ENCODE assay signal across 22 cellular contexts in genomic region chr3:143066033-143066432, GRCh38.
"Had no signal": no experiment of that assay in that cellular context is flagged by ENCODE, and none has a peak within 500 bp of the region (broad histone marks: within the 10 kb centered on the region; RNA-seq: fewer than 3 reads in every experiment).

No MANE protein-coding gene starts in this region.

- H3K27ac Mint-ChIP-seq: activated naive CD8-positive, alpha-beta T cell treated with anti-CD3 and anti-CD28 coated beads, Interleukin-2, amount 10 ng/mL, durations not matched to agents 7 days and 5 days; activated T-helper 2 cell treated with anti-CD3 and anti-CD28 coated beads, Interferon-gamma antibody, Interleukin-2, Interleukin-4, amounts not matched to agents 10 μg/mL and 5 μg/mL and 100 μg/mL, durations not matched to agents 14 hours and 24 hours and 36 hours; memory B cell; type B pancreatic cell had no signal

- H3K36me3 Mint-ChIP-seq: naive B cell had no signal

- H3K9me3 ChIP-seq: body of pancreas, mucosa of descending colon, psoas muscle, stomach had no signal

- DNase-seq: activated naive CD4-positive, alpha-beta T cell treated with Interleukin-2 at 50 U/mL for 16 hours; activated naive CD8-positive, alpha-beta T cell treated with anti-CD3 and anti-CD28 coated beads, Interleukin-2, amount 10 ng/mL, durations not matched to agents 7 days and 5 days; amygdala; body of pancreas; dermis blood vessel endothelial cell; effector memory CD4-positive, alpha-beta T cell; foreskin fibroblast; mucosa of descending colon; naive B cell; psoas muscle; right cardiac atrium; small intestine; stimulated activated CD4-positive, alpha-beta T cell treated with anti-CD3 and anti-CD28 coated beads, Interleukin-15, amount 100 ng/mL, for 24 hours; stimulated activated CD4-positive, alpha-beta T cell treated with anti-CD3 and anti-CD28 coated beads, Interleukin-2, amount 100 ng/mL, for 48 hours; stomach; T-helper 1 cell; T-helper 9 cell had no signal

- H3K27me3 ChIP-seq: body of pancreas, hepatocyte, stomach had no signal

- H3K4me3 ChIP-seq: body of pancreas, hepatocyte, mucosa of descending colon, psoas muscle, stomach had no signal

- H3K36me3 ChIP-seq: stomach had no signal

- H3K4me2 ChIP-seq: hepatocyte had no signal

- H3K9me3 Mint-ChIP-seq: activated naive CD8-positive, alpha-beta T cell treated with anti-CD3 and anti-CD28 coated beads, Interleukin-2, amount 10 ng/mL, durations not matched to agents 7 days and 5 days; activated T-helper 2 cell treated with anti-CD3 and anti-CD28 coated beads, Interferon-gamma antibody, Interleukin-2, Interleukin-4, amounts not matched to agents 10 μg/mL and 5 μg/mL and 100 μg/mL, durations not matched to agents 14 hours and 24 hours and 36 hours; memory B cell; naive B cell had no signal

- H3K27ac ChIP-seq: body of pancreas, hepatocyte, psoas muscle, stomach had no signal

- H2AFZ ChIP-seq: hepatocyte had no signal

- H3K27me3 Mint-ChIP-seq: activated naive CD8-positive, alpha-beta T cell treated with anti-CD3 and anti-CD28 coated beads, Interleukin-2, amount 10 ng/mL, durations not matched to agents 7 days and 5 days; memory B cell; naive B cell; type B pancreatic cell had no signal

- H3K4me3 Mint-ChIP-seq: activated naive CD8-positive, alpha-beta T cell treated with anti-CD3 and anti-CD28 coated beads, Interleukin-2, amount 10 ng/mL, durations not matched to agents 7 days and 5 days; memory B cell; naive B cell; type B pancreatic cell had no signal

- ATAC-seq: activated CD4-positive, CD25-positive, alpha-beta regulatory T cell treated with anti-CD3 and anti-CD28 coated beads, Interleukin-2, amount 50 U/mL, for 24 hours; body of pancreas; mucosa of descending colon; right cardiac atrium had no signal

- H3K4me1 ChIP-seq: body of pancreas, psoas muscle had no signal

- H3K79me2 ChIP-seq: hepatocyte had no signal
